19 cellular contexts compared by ENCODE assay signal in genomic region chr9:72552356-72552755, GRCh38. TPM values are rescaled to one million over a fixed set of nuclear protein-coding genes. Genes with fewer than 3 reads are reported as not detected.
"Had no signal": no experiment of that assay in that cellular context is flagged by ENCODE, and none has a peak within 500 bp of the region (broad histone marks: within the 10 kb centered on the region; RNA-seq: fewer than 3 reads in every experiment).

No MANE protein-coding gene starts in this region.

- H3K27me3 Mint-ChIP-seq: activated B cell treated with CpG ODN at 0.5 μM for 24 hours; activated CD4-positive, alpha-beta T cell treated with anti-CD3 and anti-CD28 coated beads, Interleukin-2, amount 10 ng/mL, durations not matched to agents 24 days and 14 days; activated naive CD8-positive, alpha-beta T cell treated with anti-CD3 and anti-CD28 coated beads, Interleukin-2, amount 50 U/mL, for 24 hours; dendritic cell treated with granulocyte-macrophage colony-stimulating factor and Interleukin-4, amounts not matched to agents 40 ng/mL and 50 ng/mL, for 4 days; naive B cell; type B pancreatic cell had no signal

- H3K27me3 ChIP-seq: breast epithelium, foreskin keratinocyte, suprapubic skin had no signal

- ATAC-seq: activated naive CD8-positive, alpha-beta T cell treated with anti-CD3 and anti-CD28 coated beads, Interleukin-2, amount 50 U/mL, for 24 hours; effector memory CD8-positive, alpha-beta T cell; foreskin keratinocyte; stimulated activated naive CD8-positive, alpha-beta T cell treated with anti-CD3 and anti-CD28 coated beads, Interleukin-15, Interleukin-2, amounts not matched to agents 100 U/mL and 50 U/mL, for 24 hours had no signal

- H3K9me3 Mint-ChIP-seq: activated B cell treated with CpG ODN at 0.5 μM for 24 hours; activated CD4-positive, alpha-beta T cell treated with anti-CD3 and anti-CD28 coated beads, Interleukin-2, amount 10 ng/mL, durations not matched to agents 24 days and 14 days; activated naive CD8-positive, alpha-beta T cell treated with anti-CD3 and anti-CD28 coated beads, Interleukin-2, amount 50 U/mL, for 24 hours; dendritic cell treated with granulocyte-macrophage colony-stimulating factor and Interleukin-4, amounts not matched to agents 40 ng/mL and 50 ng/mL, for 4 days; effector memory CD8-positive, alpha-beta T cell had no signal

- DNase-seq: activated B cell treated with CpG ODN at 0.5 μM for 24 hours; activated CD4-positive, alpha-beta T cell treated with anti-CD3 and anti-CD28 coated beads, Interleukin-2, amount 10 ng/mL, durations not matched to agents 24 days and 14 days; activated CD8-positive, alpha-beta memory T cell treated with anti-CD3 and anti-CD28 coated beads, Interleukin-2, amount 50 U/mL, for 48 hours; activated naive CD4-positive, alpha-beta T cell treated with Interleukin-2 at 50 U/mL for 16 hours; activated naive CD8-positive, alpha-beta T cell treated with anti-CD3 and anti-CD28 coated beads, Interleukin-2, amount 50 U/mL, for 24 hours; aorta; effector memory CD8-positive, alpha-beta T cell; foreskin keratinocyte; naive B cell; nucleus accumbens; stimulated activated CD4-positive, alpha-beta T cell treated with anti-CD3 and anti-CD28 coated beads, Interleukin-4, amount 100 ng/mL, for 24 hours; stimulated activated naive CD8-positive, alpha-beta T cell treated with anti-CD3 and anti-CD28 coated beads, Interleukin-15, Interleukin-2, amounts not matched to agents 100 U/mL and 50 U/mL, for 24 hours; T-helper 2 cell had no signal

- H3K36me3 Mint-ChIP-seq: naive B cell, type B pancreatic cell had no signal

- H3K9me3 ChIP-seq: breast epithelium, suprapubic skin had no signal

- H3K4me3 Mint-ChIP-seq: activated B cell treated with CpG ODN at 0.5 μM for 24 hours; activated CD4-positive, alpha-beta T cell treated with anti-CD3 and anti-CD28 coated beads, Interleukin-2, amount 10 ng/mL, durations not matched to agents 24 days and 14 days; activated naive CD8-positive, alpha-beta T cell treated with anti-CD3 and anti-CD28 coated beads, Interleukin-2, amount 50 U/mL, for 24 hours; dendritic cell treated with granulocyte-macrophage colony-stimulating factor and Interleukin-4, amounts not matched to agents 40 ng/mL and 50 ng/mL, for 4 days; effector memory CD8-positive, alpha-beta T cell; naive B cell; type B pancreatic cell had no signal

- H3K27ac ChIP-seq: breast epithelium, foreskin keratinocyte, skin epidermis, suprapubic skin had no signal

- H3K4me1 ChIP-seq: breast epithelium had no signal

- H3K4me1 Mint-ChIP-seq: activated B cell treated with CpG ODN at 0.5 μM for 24 hours, naive B cell had no signal

- H3K36me3 ChIP-seq: breast epithelium, suprapubic skin had no signal

- H3K27ac Mint-ChIP-seq: activated B cell treated with CpG ODN at 0.5 μM for 24 hours; activated CD4-positive, alpha-beta T cell treated with anti-CD3 and anti-CD28 coated beads, Interleukin-2, amount 10 ng/mL, durations not matched to agents 24 days and 14 days; activated naive CD8-positive, alpha-beta T cell treated with anti-CD3 and anti-CD28 coated beads, Interleukin-2, amount 50 U/mL, for 24 hours; dendritic cell treated with granulocyte-macrophage colony-stimulating factor and Interleukin-4, amounts not matched to agents 40 ng/mL and 50 ng/mL, for 4 days; effector memory CD8-positive, alpha-beta T cell; type B pancreatic cell had no signal

- H3K4me3 ChIP-seq: breast epithelium, lung, skin epidermis, suprapubic skin had no signal

RNA-seq across cellular contexts. Expression of gene TMC1, which starts 30.9 kb away (rescaled TPM):
- total RNA-seq: activated B cell treated with CpG ODN at 0.5 μM for 24 hours; activated CD4-positive, alpha-beta T cell treated with anti-CD3 and anti-CD28 coated beads, Interleukin-2, amount 10 ng/mL, durations not matched to agents 24 days and 14 days; foreskin keratinocyte; suprapubic skin had no signal
- polyA plus RNA-seq: aorta, foreskin keratinocyte had no signal
